7 cellular contexts compared by ENCODE assay signal in the genomic region with DNA sequence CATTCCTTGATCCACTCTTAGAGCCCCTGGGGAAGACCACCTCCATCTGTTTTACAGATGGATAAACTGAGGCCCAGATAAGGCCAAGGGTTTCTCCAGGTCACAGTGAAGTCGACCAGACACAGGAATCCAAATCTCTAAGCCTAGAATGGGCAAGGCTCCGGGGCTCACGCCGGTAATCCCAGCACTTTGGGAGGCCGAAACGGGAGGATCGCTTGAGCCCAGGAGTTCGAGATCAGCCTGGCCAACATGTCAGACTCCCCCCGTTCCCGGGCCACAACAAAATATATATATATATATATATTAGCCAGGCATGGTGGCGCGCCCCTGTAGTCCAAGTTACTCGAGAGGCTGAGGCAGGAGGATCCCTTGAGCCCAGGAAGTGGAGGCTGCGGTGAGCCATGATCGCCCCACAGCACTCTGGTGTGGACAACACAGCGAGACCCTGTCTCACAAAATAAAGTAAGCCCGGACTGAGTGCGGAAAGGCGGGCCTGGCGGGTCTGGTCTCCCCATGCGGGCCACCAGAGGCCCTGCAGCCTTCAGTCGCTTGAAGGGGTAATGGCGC. TPM values are rescaled to one million over a fixed set of nuclear protein-coding genes. Genes with fewer than 3 reads are reported as not detected.
DNase-seq lines count a peak whose midpoint lies in the region; ATAC-seq lines count a peak whose summit lies in the region.

No MANE protein-coding gene starts in this region.

- no peak for ATAC-seq in activated T-cell treated with anti-CD3 and anti-CD28 coated beads, Interleukin-2, amount 50 U/mL, for 72 hours (replicated peaks in 1 of 2)

- H3K27ac ChIP-seq in HUES64 (ENCODE audit: low read depth, low read length) (no peak overlapping the region), stomach smooth muscle (ENCODE audit: low read length) (peak overlapping the region; percentile 70)

- DNase-seq in activated T-cell treated with anti-CD3 and anti-CD28 coated beads, Interleukin-2, amount 50 U/mL, for 72 hours, result no peak
- DNase-seq in immature natural killer cell (no peak), foreskin melanocyte (no peak), NCI-H1105 treated with DMSO at 0.1 percent for 48 hours (lab: John Stamatoyannopoulos, UW) (no peak)
- DNase-seq in effector CD8-positive, alpha-beta T cell (lab: John Stamatoyannopoulos, UW), result no peak

- 0 out of 2 replicates have a peak overlapping the region, but pooled peaks have one; percentile 20 for H3K4me3 ChIP-seq in HUES64 (ENCODE audit: low read length)
- H3K4me3 ChIP-seq in stomach smooth muscle (ENCODE audit: low read length in 2 of 2), result peak overlapping the region in 1 of 2 donors; percentile 100

- H3K36me3 ChIP-seq in HUES64 (ENCODE audit: insufficient read depth, low read length) (peaks cover 39% of the 10 kb centered on the region), stomach smooth muscle (ENCODE audit: control insufficient read depth in 2 of 2, insufficient read depth in 2 of 2, low read length in 2 of 2) (peaks cover 22 to 24% of the 10 kb centered on the region in 2 donors)

- H3K36me3 Mint-ChIP-seq in activated T-cell treated with anti-CD3 and anti-CD28 coated beads, Interleukin-2, amount 50 U/mL, for 72 hours (ENCODE audit: insufficient read depth in 2 of 2), result peaks cover 22 to 38% of the 10 kb centered on the region in 2 donors
- peaks cover 4 to 34% (median 6%) of the 10 kb centered on the region in 3 donors for H3K36me3 Mint-ChIP-seq in immature natural killer cell

- H3K27me3 ChIP-seq in HUES64 (ENCODE audit: insufficient read depth, low read length) (no peaks in the 10 kb centered on the region), stomach smooth muscle (ENCODE audit: control insufficient read depth in 1 of 2, insufficient read depth in 2 of 2, low read length in 2 of 2) (no peaks in the 10 kb centered on the region)

- peak overlapping the region; percentile 94 for H3K27ac Mint-ChIP-seq in activated T-cell treated with anti-CD3 and anti-CD28 coated beads, Interleukin-2, amount 50 U/mL, for 72 hours
- H3K27ac Mint-ChIP-seq in immature natural killer cell, result peak overlapping the region; percentile 92 to 97 (median 96)

- no peaks in the 10 kb centered on the region for H3K9me3 ChIP-seq in HUES64 (ENCODE audit: insufficient read depth, low read depth, low read length)
- no peaks in the 10 kb centered on the region for H3K9me3 ChIP-seq in stomach smooth muscle (ENCODE audit: control insufficient read depth in 2 of 2, low read length in 2 of 2)

- 0 out of 2 replicates have a peak overlapping the region, but pooled peaks have one; percentile 39 for H3K9ac ChIP-seq in HUES64 (ENCODE audit: low read depth, low read length)
- H3K9ac ChIP-seq in stomach smooth muscle (ENCODE audit: low read length in 2 of 2), result peak overlapping the region in 1 of 2 donors; percentile 51

- 64% methylated on average over 21 of the region's 23 CpGs for WGBS in HUES64

- H3K4me3 Mint-ChIP-seq in activated T-cell treated with anti-CD3 and anti-CD28 coated beads, Interleukin-2, amount 50 U/mL, for 72 hours, result peak overlapping the region; percentile 96 to 97
- peak overlapping the region; percentile 92 to 98 (median 96) for H3K4me3 Mint-ChIP-seq in immature natural killer cell

- H3K4me1 ChIP-seq in HUES64 (ENCODE audit: insufficient read depth, low read length) (peaks cover 7% of the 10 kb centered on the region), stomach smooth muscle (ENCODE audit: control insufficient read depth, insufficient read depth, low read length) (peaks cover 25% of the 10 kb centered on the region)

- H3K4me1 Mint-ChIP-seq in activated T-cell treated with anti-CD3 and anti-CD28 coated beads, Interleukin-2, amount 50 U/mL, for 72 hours (ENCODE audit: low read depth), result peaks cover 28% of the 10 kb centered on the region
- peaks cover 37 to 40% of the 10 kb centered on the region in 2 donors for H3K4me1 Mint-ChIP-seq in immature natural killer cell

- H3K9me3 Mint-ChIP-seq in activated T-cell treated with anti-CD3 and anti-CD28 coated beads, Interleukin-2, amount 50 U/mL, for 72 hours, result no peaks in the 10 kb centered on the region
- H3K9me3 Mint-ChIP-seq in immature natural killer cell, result no peaks in the 10 kb centered on the region

- no peaks in the 10 kb centered on the region for H3K27me3 Mint-ChIP-seq in activated T-cell treated with anti-CD3 and anti-CD28 coated beads, Interleukin-2, amount 50 U/mL, for 72 hours (ENCODE audit: low read depth)
- H3K27me3 Mint-ChIP-seq in immature natural killer cell (ENCODE audit: low read depth in 3 of 3), result peaks cover 17 to 30% (median 23%) of the 10 kb centered on the region in 3 donors

RNA-seq across cellular contexts. Expression of a gene that starts 0.6 kb away (rescaled TPM):
- 2,534 TPM for polyA plus RNA-seq in HUES64 (2013, experiment 1 of 2)
- polyA plus RNA-seq in HUES64 (2013, experiment 2 of 2), result 2,729 TPM
- total RNA-seq in activated T-cell treated with anti-CD3 and anti-CD28 coated beads, Interleukin-2, amount 50 U/mL, for 72 hours, result 1,000 to 10,000 TPM; 4,603 to 5,026 TPM
- 1,000 to 10,000 TPM in 2 of 3 donors, 100 to 1,000 TPM in 1; 840 to 2,055 (median 1,247) TPM for polyA plus RNA-seq in immature natural killer cell

RNA-seq across cellular contexts. Expression of a gene that starts 9.4 kb away (rescaled TPM):
- polyA plus RNA-seq in HUES64 (2013, experiment 1 of 2), result 2,364 TPM
- 2,511 TPM for polyA plus RNA-seq in HUES64 (2013, experiment 2 of 2)
- 1,000 to 10,000 TPM; 2,679 to 2,721 TPM for total RNA-seq in activated T-cell treated with anti-CD3 and anti-CD28 coated beads, Interleukin-2, amount 50 U/mL, for 72 hours
- 1,000 to 10,000 TPM; 1,178 to 2,153 (median 1,290) TPM for polyA plus RNA-seq in immature natural killer cell

RNA-seq across cellular contexts. Expression of a gene that starts 12.8 kb away (rescaled TPM):
- polyA plus RNA-seq in HUES64 (2013, experiment 1 of 2), result 0.85 TPM
- polyA plus RNA-seq in HUES64 (2013, experiment 2 of 2), result 1.1 TPM
- 10 to 100 TPM; 69.7 to 76.3 TPM for total RNA-seq in activated T-cell treated with anti-CD3 and anti-CD28 coated beads, Interleukin-2, amount 50 U/mL, for 72 hours
- 10 to 100 TPM; 22.6 to 36.6 (median 28.3) TPM for polyA plus RNA-seq in immature natural killer cell

RNA-seq across cellular contexts. Expression of a gene that starts 25.7 kb away (rescaled TPM):
- polyA plus RNA-seq in HUES64 (2013, experiment 1 of 2), result 14.3 TPM
- polyA plus RNA-seq in HUES64 (2013, experiment 2 of 2), result 24.0 TPM
- total RNA-seq in activated T-cell treated with anti-CD3 and anti-CD28 coated beads, Interleukin-2, amount 50 U/mL, for 72 hours, result 10 to 100 TPM; 21.2 to 24.1 TPM
- 10 to 100 TPM; 13.8 to 35.9 (median 34.9) TPM for polyA plus RNA-seq in immature natural killer cell

RNA-seq across cellular contexts. Expression of a gene that starts 33.8 kb away (rescaled TPM):
- polyA plus RNA-seq in HUES64 (2013, experiment 1 of 2), result 43.5 TPM
- polyA plus RNA-seq in HUES64 (2013, experiment 2 of 2), result 25.8 TPM
- total RNA-seq in activated T-cell treated with anti-CD3 and anti-CD28 coated beads, Interleukin-2, amount 50 U/mL, for 72 hours, result 10 to 100 TPM; 21.8 to 23.4 TPM
- 10 to 100 TPM; 37.2 to 57.0 (median 42.4) TPM for polyA plus RNA-seq in immature natural killer cell
